20 cellular contexts compared by ENCODE assay signal in genomic region chr2:96697476-96697875, GRCh38. TPM values are rescaled to one million over a fixed set of nuclear protein-coding genes. Genes with fewer than 3 reads are reported as not detected.
"Had no signal": no experiment of that assay in that cellular context is flagged by ENCODE, and none has a peak within 500 bp of the region (broad histone marks: within the 10 kb centered on the region; RNA-seq: fewer than 3 reads in every experiment).

No MANE protein-coding gene starts in this region.

- FAIRE-seq: islet of Langerhans had no signal

- H3K27me3 ChIP-seq: colonic mucosa, gastrocnemius medialis, heart right ventricle, ovary, right atrium auricular region, tibial artery, upper lobe of left lung, uterus had no signal

- H3K4me1 ChIP-seq: colonic mucosa, gastrocnemius medialis, heart right ventricle, right atrium auricular region, tibial artery, uterus had no signal

- H3K36me3 ChIP-seq: colonic mucosa, gastrocnemius medialis, ovary, right atrium auricular region, uterus had no signal

- ATAC-seq: gastrocnemius medialis; left lobe of liver; stimulated activated memory B cell treated with anti-CD40 and anti-IgM and Interleukin-4, amounts not matched to agents 10 μg/mL and 1 μg/mL and 100 μg/mL, for 72 hours had no signal

- H3K27ac ChIP-seq: colonic mucosa, gastrocnemius medialis, heart right ventricle, ovary, right atrium auricular region, tibial artery, upper lobe of left lung, uterus had no signal

- H3K9me3 ChIP-seq: colonic mucosa, gastrocnemius medialis, heart right ventricle, ovary, right atrium auricular region, tibial artery, upper lobe of left lung, uterus had no signal

- DNase-seq: colonic mucosa; dermis blood vessel endothelial cell; erythroblast; gastrocnemius medialis; heart right ventricle; hypothalamus; natural killer cell; ovary; stimulated activated CD4-positive, alpha-beta T cell treated with anti-CD3 and anti-CD28 coated beads, Interleukin-2, amount 100 ng/mL, for 48 hours; stimulated activated CD8-positive, alpha-beta memory T cell treated with anti-CD3 and anti-CD28 coated beads, Interleukin-4, amount 100 ng/mL, for 48 hours; upper lobe of left lung; uterus had no signal

- H3K4me3 ChIP-seq: colonic mucosa, gastrocnemius medialis, heart right ventricle, ovary, right atrium auricular region, smooth muscle cell, tibial artery, upper lobe of left lung, uterus had no signal

- H3K4me2 ChIP-seq: smooth muscle cell had no signal

RNA-seq across cellular contexts. Expression of gene FER1L5, which starts 54.9 kb away (rescaled TPM):
- total RNA-seq: colonic mucosa, gastrocnemius medialis, lower leg skin, myocyte, natural killer cell, right atrium auricular region, smooth muscle cell had no signal
- polyA plus RNA-seq: smooth muscle cell had no signal
